Comparison of ENCODE assay signal across 15 cellular contexts in genomic region chr12:25058619-25059018, GRCh38.
A peak's percentile ranks its signal among the peaks of the same experiment; 100 is the strongest.
DNase-seq lines count a peak whose midpoint lies in the region; ATAC-seq and TF ChIP-seq lines count a peak whose summit lies in the region.
"Had no signal": no experiment of that assay in that cellular context is flagged by ENCODE, and none has a peak within 500 bp of the region (broad histone marks: within the 10 kb centered on the region; RNA-seq: fewer than 3 reads in every experiment).

No MANE protein-coding gene starts in this region.

- no peak overlapping the region for H3K4me3 Mint-ChIP-seq in activated CD4-positive, alpha-beta T cell treated with anti-CD3 and anti-CD28 coated beads, Interleukin-2, amount 10 ng/mL, durations not matched to agents 24 days and 14 days
- no peak overlapping the region for H3K4me3 Mint-ChIP-seq in Caco-2 (ENCODE audit: unreplicated experiment)

- no peak overlapping the region for H3K27ac Mint-ChIP-seq in activated CD4-positive, alpha-beta T cell treated with anti-CD3 and anti-CD28 coated beads, Interleukin-2, amount 10 ng/mL, durations not matched to agents 24 days and 14 days
- no peak overlapping the region for H3K27ac Mint-ChIP-seq in Caco-2 (ENCODE audit: unreplicated experiment)
- H3K27ac Mint-ChIP-seq: CD8-positive, alpha-beta T cell had no signal

- H3K4me1 ChIP-seq in psoas muscle, result no peaks in the 10 kb centered on the region
- no peaks in the 10 kb centered on the region for H3K4me1 ChIP-seq in Caco-2
- H3K4me1 ChIP-seq: testis had no signal

- intact Hi-C loops in psoas muscle (cut with DNase I), result no loop called here
- intact Hi-C loops in Right ventricle myocardium inferior (cut with DNase I), result no loop called here
- intact Hi-C loops in activated CD4-positive, alpha-beta T cell treated with anti-CD3 and anti-CD28 coated beads, Interleukin-2, amount 10 ng/mL, durations not matched to agents 24 days and 14 days (cut with micrococcal nuclease), result loop anchor here (10.0 kb wide), 1 partner anchor 344 kb away; no protein-coding TSS in a partner anchor
- intact Hi-C loops in Caco-2 (cut with micrococcal nuclease; ENCODE audit: unreplicated experiment), result no loop called here

- no peaks in the 10 kb centered on the region for H3K27me3 Mint-ChIP-seq in activated CD4-positive, alpha-beta T cell treated with anti-CD3 and anti-CD28 coated beads, Interleukin-2, amount 10 ng/mL, durations not matched to agents 24 days and 14 days
- no peaks in the 10 kb centered on the region for H3K27me3 Mint-ChIP-seq in Caco-2 (ENCODE audit: insufficient read depth, unreplicated experiment)
- H3K27me3 Mint-ChIP-seq: activated naive CD4-positive, alpha-beta T cell treated with anti-CD3 and anti-CD28 coated beads, Interleukin-2, amount 50 U/mL, for 24 hours had no signal

- no peak overlapping the region for H3K27ac ChIP-seq in psoas muscle
- H3K27ac ChIP-seq: GM23248, testis had no signal

- DNase-seq in GM12864 (ENCODE audit: low read depth), result peak; percentile 60
- peak; percentile 82 for DNase-seq in NCI-H2171 treated with DMSO at 0.1 percent for 48 hours (lab: John Stamatoyannopoulos, UW)
- DNase-seq in psoas muscle, result no peak
- no peak for DNase-seq in Right ventricle myocardium inferior (ENCODE audit: missing footprints)
- no peak for DNase-seq in activated CD4-positive, alpha-beta T cell treated with anti-CD3 and anti-CD28 coated beads, Interleukin-2, amount 10 ng/mL, durations not matched to agents 24 days and 14 days
- no peak for DNase-seq in Caco-2
- DNase-seq: CD8-positive, alpha-beta T cell; effector CD4-positive, alpha-beta T cell; GM23248; Kasumi-1; PC-3; testis had no signal

- H3K36me3 ChIP-seq in psoas muscle (ENCODE audit: insufficient read depth in 1 of 2, low read depth in 1 of 2), result no peaks in the 10 kb centered on the region
- H3K36me3 ChIP-seq in Caco-2 (ENCODE audit: control insufficient read depth, insufficient read depth, low read length), result no peaks in the 10 kb centered on the region

- POLR2A ChIA-PET in Caco-2 (lab: Charles Lee), result no interaction called here

- H3K9me3 ChIP-seq in psoas muscle (no peaks in the 10 kb centered on the region), Caco-2 (no peaks in the 10 kb centered on the region)
- H3K9me3 ChIP-seq: testis had no signal

- H3K4me3 ChIP-seq in GM12864 (ENCODE audit: low read depth, low read length) (peak overlapping the region; percentile 32), psoas muscle (no peak overlapping the region), Caco-2 (ENCODE audit: low read depth, low read length) (no peak overlapping the region)
- H3K4me3 ChIP-seq: GM23248, testis had no signal

- H3K27me3 ChIP-seq in psoas muscle (ENCODE audit: insufficient read depth in 3 of 3, low read length in 2 of 3), result no peaks in the 10 kb centered on the region
- H3K27me3 ChIP-seq in Caco-2 (replicated peaks; ENCODE audit: control insufficient read depth, insufficient read depth, low read length), result no peaks in the 10 kb centered on the region
- H3K27me3 ChIP-seq: testis had no signal

- 93 to 100% (median 95%) methylated on average over 1 of the region's 1 CpG for WGBS in psoas muscle, 3 donors

- ATAC-seq in GM19351 (IDR thresholded peaks at IDR 0.05; ENCODE audit: unreplicated experiment), result peak; percentile 44
- ATAC-seq in HG02943 (IDR thresholded peaks at IDR 0.05; ENCODE audit: low read depth, unreplicated experiment), result peak; percentile 41
- no peak for ATAC-seq in psoas muscle
- no peak for ATAC-seq in Right ventricle myocardium inferior
- ATAC-seq: CD8-positive, alpha-beta T cell; PC-3 had no signal

- peaks cover 22% of the 10 kb centered on the region for H3K36me3 Mint-ChIP-seq in activated CD4-positive, alpha-beta T cell treated with anti-CD3 and anti-CD28 coated beads, Interleukin-2, amount 10 ng/mL, durations not matched to agents 24 days and 14 days (ENCODE audit: low read depth)
- no peaks in the 10 kb centered on the region for H3K36me3 Mint-ChIP-seq in Caco-2 (ENCODE audit: insufficient read depth, unreplicated experiment)

- H3K4me1 Mint-ChIP-seq in activated CD4-positive, alpha-beta T cell treated with anti-CD3 and anti-CD28 coated beads, Interleukin-2, amount 10 ng/mL, durations not matched to agents 24 days and 14 days, result peaks cover 56% of the 10 kb centered on the region
- peaks cover 11% of the 10 kb centered on the region for H3K4me1 Mint-ChIP-seq in Caco-2 (ENCODE audit: low read depth, unreplicated experiment)

- TF ChIP-seq CTCF in GM12864 (IDR thresholded peaks at IDR 0.05; ENCODE audit: low read depth, low read length, missing control alignments), result no peak
- TF ChIP-seq CTCF in psoas muscle (IDR thresholded peaks at IDR 0.05), result no peak
- TF ChIP-seq CTCF in Caco-2 (IDR thresholded peaks at IDR 0.05; ENCODE audit: insufficient read depth in 1 of 2, low read depth in 1 of 2, low read length in 1 of 2, severe bottlenecking in 1 of 2, unreplicated experiment in 1 of 2), result no peak

- CTCF ChIA-PET in Caco-2 (lab: Charles Lee), result no interaction called here

- no TSS peak for BruUV-seq in Caco-2 (replicated peaks; lab: Mats Ljungman, UMichigan)

- H3K9me3 Mint-ChIP-seq in activated CD4-positive, alpha-beta T cell treated with anti-CD3 and anti-CD28 coated beads, Interleukin-2, amount 10 ng/mL, durations not matched to agents 24 days and 14 days, result no peaks in the 10 kb centered on the region
- H3K9me3 Mint-ChIP-seq in Caco-2 (ENCODE audit: unreplicated experiment), result no peaks in the 10 kb centered on the region
- H3K9me3 Mint-ChIP-seq: activated naive CD4-positive, alpha-beta T cell treated with anti-CD3 and anti-CD28 coated beads, Interleukin-2, amount 50 U/mL, for 24 hours; CD8-positive, alpha-beta T cell had no signal

Comparison
In these comparisons a context has a peak if more than half of its experiments do, and no peak if none do; other contexts are left out.
1. DNase-seq: peak in GM12864 (single experiment) and NCI-H2171 treated with DMSO at 0.1 percent for 48 hours (single experiment); none in psoas muscle (0 of 2), Right ventricle myocardium inferior (single experiment), activated CD4-positive, alpha-beta T cell treated with anti-CD3 and anti-CD28 coated beads, Interleukin-2, amount 10 ng/mL, durations not matched to agents 24 days and 14 days (single experiment) and Caco-2 (0 of 2).
2. ATAC-seq: peak in GM19351 (single experiment) and HG02943 (single experiment); none in psoas muscle (0 of 4) and Right ventricle myocardium inferior (single experiment).